In the genomic region with DNA sequence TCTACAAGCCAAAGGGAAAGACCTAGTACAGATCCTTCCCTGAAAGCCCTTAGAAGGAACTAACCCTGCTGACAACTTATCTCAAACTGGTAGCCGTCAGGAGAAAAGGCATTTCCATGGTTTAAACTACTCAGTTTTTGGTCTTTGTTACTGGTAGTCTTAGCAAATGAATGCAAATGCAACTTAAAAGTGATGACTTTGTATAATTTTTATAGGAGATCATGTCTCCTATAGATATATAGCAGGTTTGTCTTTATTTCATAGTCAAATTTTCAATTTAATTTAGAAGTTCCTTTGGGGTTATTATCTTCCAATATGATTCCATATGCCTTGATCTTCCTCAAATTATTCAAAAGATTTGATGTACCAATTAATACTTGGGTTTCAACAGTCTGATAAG, we compare ENCODE assay signal across 35 cellular contexts.
"Had no signal": no experiment of that assay in that cellular context is flagged by ENCODE, and none has a peak within 500 bp of the region (broad histone marks: within the 10 kb centered on the region; RNA-seq: fewer than 3 reads in every experiment).

No MANE protein-coding gene starts in this region.

- H3K27me3 ChIP-seq: MG63 had no signal

- DNase-seq: Karpas-422, Kasumi-1, MG63, MM.1S, MV-4-11, NCI-H1048, NCI-H1092, NCI-H1092 treated with DMSO at 0.1 percent for 48 hours, NCI-H1105, NCI-H1105 treated with DMSO at 0.1 percent for 48 hours, NCI-H1417, NCI-H1417 treated with DMSO at 0.1 percent for 48 hours, NCI-H1436, NCI-H1436 treated with DMSO at 0.1 percent for 48 hours, NCI-H146, NCI-H1694, NCI-H1694 treated with DMSO at 0.1 percent for 48 hours, NCI-H187, NCI-H187 treated with DMSO at 0.1 percent for 48 hours, NCI-H1930, NCI-H2029, NCI-H2029 treated with DMSO at 0.1 percent for 48 hours, NCI-H2081, NCI-H2107, NCI-H2171, NCI-H2171 treated with DMSO at 0.1 percent for 48 hours, NCI-H2227 treated with DMSO at 0.1 percent for 48 hours, NCI-H226, NCI-H345, NCI-H446, NCI-H446 treated with DMSO at 0.1 percent for 48 hours, NCI-H510A, NCI-H510A treated with DMSO at 0.1 percent for 48 hours, NCI-H524, NCI-H524 treated with DMSO at 0.1 percent for 48 hours had no signal

- H3K9me3 ChIP-seq: MG63 had no signal

- H3K4me3 ChIP-seq: MG63 had no signal

- H3K36me3 ChIP-seq: MG63 had no signal
